Comparison of ENCODE assay signal across 8 cellular contexts in genomic region chr10:110528998-110529524, GRCh38. TPM values are rescaled to one million over a fixed set of nuclear protein-coding genes. Genes with fewer than 3 reads are reported as not detected.
DNase-seq lines count a peak whose midpoint lies in the region; ATAC-seq and TF ChIP-seq lines count a peak whose summit lies in the region.
"Not testable (repeated sequence)": the region's sequence is repeated elsewhere in the genome, so short reads cannot be mapped to it uniquely, and the experiment has no call there.

No MANE protein-coding gene starts in this region.

- peak overlapping the region; percentile 36 for H3K4me3 Mint-ChIP-seq in CD4-positive, alpha-beta T cell
- H3K4me3 Mint-ChIP-seq in activated CD4-positive, alpha-beta T cell treated with anti-CD3 and anti-CD28 coated beads, Interleukin-2, amount 10 ng/mL, durations not matched to agents 7 days and 5 days: not testable (repeated sequence)

- H2AFZ ChIP-seq in osteoblast (ENCODE audit: low read length): not testable (repeated sequence)

- H3K27ac Mint-ChIP-seq in CD4-positive, alpha-beta T cell: not testable (repeated sequence)
- H3K27ac Mint-ChIP-seq in activated CD4-positive, alpha-beta T cell treated with anti-CD3 and anti-CD28 coated beads, Interleukin-2, amount 10 ng/mL, durations not matched to agents 7 days and 5 days: peak overlapping the region; percentile 75

- H3K9me3 ChIP-seq in CD4-positive, alpha-beta T cell (ENCODE audit: control insufficient read depth, low read length); HUES6 (ENCODE audit: control insufficient read depth, insufficient read depth, low read depth, low read length); osteoblast (ENCODE audit: low read depth, low read length): not testable (repeated sequence)

- H3K4me2 ChIP-seq in osteoblast (ENCODE audit: insufficient read depth, low read length): not testable (repeated sequence)

- H3K4me3 ChIP-seq in HUES6 (ENCODE audit: low read depth, low read length): peak overlapping the region; percentile 34; the same call in 1 of the 2 replicates
- not testable (repeated sequence) for H3K4me3 ChIP-seq in brain microvascular endothelial cell (ENCODE audit: low read depth, low read length); osteoblast (ENCODE audit: insufficient read depth, low read length)

- H3K9me3 Mint-ChIP-seq in CD4-positive, alpha-beta T cell; activated CD4-positive, alpha-beta T cell treated with anti-CD3 and anti-CD28 coated beads, Interleukin-2, amount 10 ng/mL, durations not matched to agents 7 days and 5 days: not testable (repeated sequence)

- H3K4me1 ChIP-seq in HUES6 (ENCODE audit: control insufficient read depth, insufficient read depth, low read length): peaks cover 44% of the 10 kb centered on the region
- H3K4me1 ChIP-seq in osteoblast (ENCODE audit: insufficient read depth, low read length): peaks cover 55% of the 10 kb centered on the region

- ATAC-seq in CD4-positive, alpha-beta T cell (ENCODE audit: poor library complexity): peak; percentile 48
- ATAC-seq in GM18867 (IDR thresholded peaks at IDR 0.05; ENCODE audit: unreplicated experiment): peak; percentile 72
- ATAC-seq in GM21529 (IDR thresholded peaks at IDR 0.05; ENCODE audit: unreplicated experiment): peak; percentile 81
- ATAC-seq in HG03025 (IDR thresholded peaks at IDR 0.05; ENCODE audit: low FRiP score, unreplicated experiment): peak; percentile 76

- H3K27ac ChIP-seq in CD4-positive, alpha-beta T cell (ENCODE audit: low read depth, low read length): not testable (repeated sequence)
- H3K27ac ChIP-seq in HUES6 (ENCODE audit: low read depth, low read length) (peak overlapping the region; percentile 50), brain microvascular endothelial cell (peak overlapping the region; percentile 77), osteoblast (ENCODE audit: low read depth, low read length) (peak overlapping the region; percentile 80)

- intact Hi-C loops in CD4-positive, alpha-beta T cell (cut with DNase I, micrococcal nuclease): not testable (repeated sequence)

- H3K27me3 ChIP-seq in CD4-positive, alpha-beta T cell (ENCODE audit: control insufficient read depth, insufficient read depth, low read length); HUES6 (ENCODE audit: control insufficient read depth, insufficient read depth, low read length); brain microvascular endothelial cell (replicated peaks); osteoblast (ENCODE audit: insufficient read depth, low read length): not testable (repeated sequence)

- H4K20me1 ChIP-seq in osteoblast (ENCODE audit: insufficient read depth, low read length): not testable (repeated sequence)

- TF ChIP-seq CTCF in CD4-positive, alpha-beta T cell (IDR thresholded peaks at IDR 0.05); brain microvascular endothelial cell (IDR thresholded peaks at IDR 0.05; ENCODE audit: low read depth, low read length, missing control alignments); osteoblast (IDR thresholded peaks at IDR 0.05; ENCODE audit: extremely low read depth, low read depth, low read length): not testable (repeated sequence)

- not testable (repeated sequence) for H3K79me2 ChIP-seq in osteoblast (ENCODE audit: insufficient read depth, low read length)

- in situ Hi-C loops in brain microvascular endothelial cell (cut with HindIII; ENCODE audit: low pct_ligation_motif_present, low sequenced_read_pairs): loop anchor here (25.0 kb wide), 1 partner anchor 192 kb away; no protein-coding TSS in a partner anchor

- not testable (repeated sequence) for H3K27me3 Mint-ChIP-seq in CD4-positive, alpha-beta T cell; activated CD4-positive, alpha-beta T cell treated with anti-CD3 and anti-CD28 coated beads, Interleukin-2, amount 10 ng/mL, durations not matched to agents 7 days and 5 days

- not testable (repeated sequence) for H3K36me3 Mint-ChIP-seq in CD4-positive, alpha-beta T cell (ENCODE audit: low read depth); activated CD4-positive, alpha-beta T cell treated with anti-CD3 and anti-CD28 coated beads, Interleukin-2, amount 10 ng/mL, durations not matched to agents 7 days and 5 days (ENCODE audit: low read depth)

- CTCF ChIA-PET in CD4-positive, alpha-beta T cell (lab: Charles Lee): not testable (repeated sequence)
- CTCF ChIA-PET in activated CD4-positive, alpha-beta T cell treated with anti-CD3 and anti-CD28 coated beads, Interleukin-2, amount 10 ng/mL, durations not matched to agents 7 days and 5 days (lab: Charles Lee): interaction anchor here (1.0 to 1.2 kb wide), 2 partner anchors 17 to 23 kb away, joined by 3 read pairs; no protein-coding TSS in a partner anchor

- H3K4me1 Mint-ChIP-seq in CD4-positive, alpha-beta T cell (ENCODE audit: low read depth): peaks cover 19% of the 10 kb centered on the region
- peaks cover 47% of the 10 kb centered on the region for H3K4me1 Mint-ChIP-seq in activated CD4-positive, alpha-beta T cell treated with anti-CD3 and anti-CD28 coated beads, Interleukin-2, amount 10 ng/mL, durations not matched to agents 7 days and 5 days

- H3K9ac ChIP-seq in HUES6 (ENCODE audit: low read length): peak overlapping the region; percentile 81

- POLR2A ChIA-PET in CD4-positive, alpha-beta T cell (lab: Charles Lee); activated CD4-positive, alpha-beta T cell treated with anti-CD3 and anti-CD28 coated beads, Interleukin-2, amount 10 ng/mL, durations not matched to agents 7 days and 5 days (lab: Charles Lee): not testable (repeated sequence)

- not testable (repeated sequence) for DNase-seq in CD4-positive, alpha-beta T cell
- DNase-seq in activated CD4-positive, alpha-beta T cell treated with anti-CD3 and anti-CD28 coated beads, Interleukin-2, amount 10 ng/mL, durations not matched to agents 7 days and 5 days: peak; percentile 24
- DNase-seq in brain microvascular endothelial cell: peak; percentile 47
- peak; percentile 61 for DNase-seq in osteoblast (ENCODE audit: insufficient read length, low spot score, missing footprints)

- H3K36me3 ChIP-seq in HUES6 (ENCODE audit: control insufficient read depth, insufficient read depth, low read length); brain microvascular endothelial cell (replicated peaks); osteoblast (ENCODE audit: insufficient read depth, low read length): not testable (repeated sequence)

RNA-seq across cellular contexts. Expression of gene DUSP5, which starts 31.4 kb away (rescaled TPM):
- 10 to 100 TPM; 64.3 to 66.2 TPM for total RNA-seq in CD4-positive, alpha-beta T cell
- total RNA-seq in activated CD4-positive, alpha-beta T cell treated with anti-CD3 and anti-CD28 coated beads, Interleukin-2, amount 10 ng/mL, durations not matched to agents 7 days and 5 days: 10 to 100 TPM; 24.8 to 25.9 TPM
- total RNA-seq in osteoblast: 8.5 and 10.1 TPM in 2 replicates

RNA-seq across cellular contexts. Expression of gene SMC3, which starts 38.4 kb away (rescaled TPM):
- total RNA-seq in CD4-positive, alpha-beta T cell: 10 to 100 TPM; 46.8 to 48.0 TPM
- total RNA-seq in activated CD4-positive, alpha-beta T cell treated with anti-CD3 and anti-CD28 coated beads, Interleukin-2, amount 10 ng/mL, durations not matched to agents 7 days and 5 days: 10 to 100 TPM; 78.7 to 82.6 TPM
- 20.0 and 20.3 TPM in 2 replicates for total RNA-seq in osteoblast
